ENCODE assay signal across 1 cellular context in the genomic region with DNA sequence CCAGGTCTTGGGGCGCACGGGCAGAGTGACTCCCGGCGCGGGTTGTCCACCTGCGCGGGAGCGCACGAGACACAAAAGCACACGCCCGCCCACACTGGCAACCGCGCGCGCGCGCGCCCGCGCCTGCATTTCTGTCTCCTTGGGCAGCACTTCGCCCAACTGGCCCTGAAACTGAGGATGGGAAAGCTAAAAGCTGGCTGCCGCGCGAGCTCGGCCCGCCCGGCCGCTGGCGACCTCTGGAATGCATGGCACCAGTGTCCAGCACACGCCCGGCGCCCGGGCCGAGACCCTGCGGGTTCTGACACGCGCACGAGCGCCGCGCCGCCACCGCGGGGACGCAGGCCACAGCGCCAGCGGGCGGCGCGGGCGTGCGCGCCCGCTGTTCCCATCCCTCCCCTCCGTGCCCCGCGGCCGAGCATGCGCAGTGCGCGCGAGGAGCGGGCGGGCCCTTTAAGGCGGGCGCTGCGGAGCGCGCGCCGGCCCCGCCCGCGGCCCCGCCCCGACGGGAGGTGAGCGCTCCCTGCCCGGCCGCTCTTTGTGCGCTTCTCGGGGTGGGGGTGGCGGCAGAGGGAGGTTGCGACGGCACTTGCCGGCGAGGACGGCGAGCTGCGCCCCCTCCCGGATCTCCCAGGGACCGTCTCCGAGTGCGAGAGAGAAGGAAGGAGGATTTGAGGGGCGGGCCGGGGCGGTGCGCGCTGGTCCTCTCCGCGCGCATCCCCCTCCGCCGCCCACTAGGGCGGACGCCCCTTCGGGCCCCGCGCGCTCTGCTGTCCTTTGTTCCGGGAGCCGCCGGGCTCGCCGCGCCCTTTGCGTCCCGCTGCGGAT.
TF ChIP-seq lines count a peak whose summit lies in the region.

No MANE protein-coding gene starts in this region.

TF ChIP-seq in HEK293, 187 proteins besides CTCF, POLR2A, EP300 and RAD21 (continued from another document and continues in another):
- TF ChIP-seq, protein P1, sequence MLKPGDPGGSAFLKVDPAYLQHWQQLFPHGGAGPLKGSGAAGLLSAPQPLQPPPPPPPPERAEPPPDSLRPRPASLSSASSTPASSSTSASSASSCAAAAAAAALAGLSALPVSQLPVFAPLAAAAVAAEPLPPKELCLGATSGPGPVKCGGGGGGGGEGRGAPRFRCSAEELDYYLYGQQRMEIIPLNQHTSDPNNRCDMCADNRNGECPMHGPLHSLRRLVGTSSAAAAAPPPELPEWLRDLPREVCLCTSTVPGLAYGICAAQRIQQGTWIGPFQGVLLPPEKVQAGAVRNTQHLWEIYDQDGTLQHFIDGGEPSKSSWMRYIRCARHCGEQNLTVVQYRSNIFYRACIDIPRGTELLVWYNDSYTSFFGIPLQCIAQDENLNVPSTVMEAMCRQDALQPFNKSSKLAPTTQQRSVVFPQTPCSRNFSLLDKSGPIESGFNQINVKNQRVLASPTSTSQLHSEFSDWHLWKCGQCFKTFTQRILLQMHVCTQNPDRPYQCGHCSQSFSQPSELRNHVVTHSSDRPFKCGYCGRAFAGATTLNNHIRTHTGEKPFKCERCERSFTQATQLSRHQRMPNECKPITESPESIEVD (tag by site-specific recombination; IDR thresholded peaks at IDR 0.05) = no peak
- TF ChIP-seq SETDB1 (IDR thresholded peaks at IDR 0.05; ENCODE audit: insufficient read length, low read length) (no peak), ZFP69B (tag by site-specific recombination; IDR thresholded peaks at IDR 0.05) (no peak), ZBTB48 (tag by site-specific recombination; IDR thresholded peaks at IDR 0.05) (peak; percentile 80), ZNF596 (tag by site-specific recombination; IDR thresholded peaks at IDR 0.05) (peak; percentile 63), ZNF621 (tag by site-specific recombination; IDR thresholded peaks at IDR 0.05) (no peak), ZNF404 (tag by site-specific recombination; IDR thresholded peaks at IDR 0.05) (no peak), ZNF366 (tag by site-specific recombination; conservative IDR thresholded peaks at IDR 0.05) (peak; percentile 51), ZNF660 (tag by site-specific recombination; IDR thresholded peaks at IDR 0.05) (peak; percentile 73), FEZF1 (tag by site-specific recombination; IDR thresholded peaks at IDR 0.05) (no peak), ZNF561 (tag by site-specific recombination; IDR thresholded peaks at IDR 0.05; ENCODE audit: borderline replicate concordance) (peak; percentile 58), ZNF146 (tag by site-specific recombination; IDR thresholded peaks at IDR 0.05) (no peak; the same call in 1 of the 2 replicates), ZNF324 (tag by site-specific recombination; IDR thresholded peaks at IDR 0.05) (0 out of 2 replicates have a peak, but pooled peaks have one; percentile 57), SCRT1 (tag by site-specific recombination; IDR thresholded peaks at IDR 0.05; ENCODE audit: borderline replicate concordance) (no peak), ZXDB (tag by site-specific recombination; IDR thresholded peaks at IDR 0.05) (no peak; the same call in 1 of the 2 replicates), ZNF473 (tag by site-specific recombination; IDR thresholded peaks at IDR 0.05) (no peak), OSR2 (tag by site-specific recombination; IDR thresholded peaks at IDR 0.05) (no peak), ZNF157 (tag by site-specific recombination; IDR thresholded peaks at IDR 0.05) (no peak), RBAK (tag by site-specific recombination; IDR thresholded peaks at IDR 0.05) (no peak), ZNF248 (tag by site-specific recombination; IDR thresholded peaks at IDR 0.05) (no peak), ZNF610 (tag by site-specific recombination; IDR thresholded peaks at IDR 0.05; ENCODE audit: borderline replicate concordance) (peak; percentile 75; the same call in 1 of the 2 replicates), ZNF202 (tag by site-specific recombination; IDR thresholded peaks at IDR 0.05; ENCODE audit: borderline replicate concordance) (no peak), BCL11B (tag by site-specific recombination; IDR thresholded peaks at IDR 0.05; ENCODE audit: low read depth) (peak; percentile 58; the same call in 1 of the 2 replicates), ZNF214 (tag by site-specific recombination; IDR thresholded peaks at IDR 0.05; ENCODE audit: borderline replicate concordance) (no peak), ZNF423 (tag by site-specific recombination; IDR thresholded peaks at IDR 0.05) (no peak), ZNF433 (tag by site-specific recombination; IDR thresholded peaks at IDR 0.05; ENCODE audit: low read depth) (no peak), GLI2 (tag by site-specific recombination; IDR thresholded peaks at IDR 0.05; ENCODE audit: borderline replicate concordance, low read depth) (no peak), MYNN (tag by site-specific recombination; IDR thresholded peaks at IDR 0.05; ENCODE audit: borderline replicate concordance) (no peak), ZBTB17 (tag by site-specific recombination; IDR thresholded peaks at IDR 0.05) (no peak), OVOL3 (tag by site-specific recombination; IDR thresholded peaks at IDR 0.05) (no peak), ZNF239 (tag by site-specific recombination; IDR thresholded peaks at IDR 0.05) (no peak), ZNF544 (tag by site-specific recombination; IDR thresholded peaks at IDR 0.05) (no peak), ZNF184 (tag by site-specific recombination; IDR thresholded peaks at IDR 0.05) (peak; percentile 37; the same call in 1 of the 2 replicates), REPIN1 (tag by site-specific recombination; IDR thresholded peaks at IDR 0.05; ENCODE audit: low read depth) (no peak), ZFP41 (tag by site-specific recombination; IDR thresholded peaks at IDR 0.05; ENCODE audit: borderline replicate concordance) (no peak), ZNF175 (tag by site-specific recombination; IDR thresholded peaks at IDR 0.05) (no peak), HOXD13 (CRISPR knock-in tag; IDR thresholded peaks at IDR 0.05; ENCODE audit: borderline replicate concordance) (no peak), ZNF510 (tag by site-specific recombination; IDR thresholded peaks at IDR 0.05; ENCODE audit: insufficient replicate concordance) (no peak), ZNF350 (tag by site-specific recombination; IDR thresholded peaks at IDR 0.05) (no peak), TCF7L2 (IDR thresholded peaks at IDR 0.05; ENCODE audit: borderline replicate concordance, low read depth, low read length) (no peak), ZNF292 (tag by site-specific recombination; IDR thresholded peaks at IDR 0.05; ENCODE audit: borderline replicate concordance, low read depth) (no peak)
- TF ChIP-seq, protein P2, sequence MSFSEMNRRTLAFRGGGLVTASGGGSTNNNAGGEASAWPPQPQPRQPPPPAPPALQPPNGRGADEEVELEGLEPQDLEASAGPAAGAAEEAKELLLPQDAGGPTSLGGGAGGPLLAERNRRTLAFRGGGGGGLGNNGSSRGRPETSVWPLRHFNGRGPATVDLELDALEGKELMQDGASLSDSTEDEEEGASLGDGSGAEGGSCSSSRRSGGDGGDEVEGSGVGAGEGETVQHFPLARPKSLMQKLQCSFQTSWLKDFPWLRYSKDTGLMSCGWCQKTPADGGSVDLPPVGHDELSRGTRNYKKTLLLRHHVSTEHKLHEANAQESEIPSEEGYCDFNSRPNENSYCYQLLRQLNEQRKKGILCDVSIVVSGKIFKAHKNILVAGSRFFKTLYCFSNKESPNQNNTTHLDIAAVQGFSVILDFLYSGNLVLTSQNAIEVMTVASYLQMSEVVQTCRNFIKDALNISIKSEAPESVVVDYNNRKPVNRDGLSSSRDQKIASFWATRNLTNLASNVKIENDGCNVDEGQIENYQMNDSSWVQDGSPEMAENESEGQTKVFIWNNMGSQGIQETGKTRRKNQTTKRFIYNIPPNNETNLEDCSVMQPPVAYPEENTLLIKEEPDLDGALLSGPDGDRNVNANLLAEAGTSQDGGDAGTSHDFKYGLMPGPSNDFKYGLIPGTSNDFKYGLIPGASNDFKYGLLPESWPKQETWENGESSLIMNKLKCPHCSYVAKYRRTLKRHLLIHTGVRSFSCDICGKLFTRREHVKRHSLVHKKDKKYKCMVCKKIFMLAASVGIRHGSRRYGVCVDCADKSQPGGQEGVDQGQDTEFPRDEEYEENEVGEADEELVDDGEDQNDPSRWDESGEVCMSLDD (tag by site-specific recombination; IDR thresholded peaks at IDR 0.05) = peak; percentile 30; the same call in 1 of the 2 replicates
- TF ChIP-seq, protein P3, sequence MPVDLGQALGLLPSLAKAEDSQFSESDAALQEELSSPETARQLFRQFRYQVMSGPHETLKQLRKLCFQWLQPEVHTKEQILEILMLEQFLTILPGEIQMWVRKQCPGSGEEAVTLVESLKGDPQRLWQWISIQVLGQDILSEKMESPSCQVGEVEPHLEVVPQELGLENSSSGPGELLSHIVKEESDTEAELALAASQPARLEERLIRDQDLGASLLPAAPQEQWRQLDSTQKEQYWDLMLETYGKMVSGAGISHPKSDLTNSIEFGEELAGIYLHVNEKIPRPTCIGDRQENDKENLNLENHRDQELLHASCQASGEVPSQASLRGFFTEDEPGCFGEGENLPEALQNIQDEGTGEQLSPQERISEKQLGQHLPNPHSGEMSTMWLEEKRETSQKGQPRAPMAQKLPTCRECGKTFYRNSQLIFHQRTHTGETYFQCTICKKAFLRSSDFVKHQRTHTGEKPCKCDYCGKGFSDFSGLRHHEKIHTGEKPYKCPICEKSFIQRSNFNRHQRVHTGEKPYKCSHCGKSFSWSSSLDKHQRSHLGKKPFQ (tag by site-specific recombination; IDR thresholded peaks at IDR 0.05) = no peak
- TF ChIP-seq, protein P4, sequence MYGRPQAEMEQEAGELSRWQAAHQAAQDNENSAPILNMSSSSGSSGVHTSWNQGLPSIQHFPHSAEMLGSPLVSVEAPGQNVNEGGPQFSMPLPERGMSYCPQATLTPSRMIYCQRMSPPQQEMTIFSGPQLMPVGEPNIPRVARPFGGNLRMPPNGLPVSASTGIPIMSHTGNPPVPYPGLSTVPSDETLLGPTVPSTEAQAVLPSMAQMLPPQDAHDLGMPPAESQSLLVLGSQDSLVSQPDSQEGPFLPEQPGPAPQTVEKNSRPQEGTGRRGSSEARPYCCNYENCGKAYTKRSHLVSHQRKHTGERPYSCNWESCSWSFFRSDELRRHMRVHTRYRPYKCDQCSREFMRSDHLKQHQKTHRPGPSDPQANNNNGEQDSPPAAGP (tag by site-specific recombination; IDR thresholded peaks at IDR 0.05) = peak; percentile 42; the same call in 1 of the 2 replicates
- TF ChIP-seq, protein P5, sequence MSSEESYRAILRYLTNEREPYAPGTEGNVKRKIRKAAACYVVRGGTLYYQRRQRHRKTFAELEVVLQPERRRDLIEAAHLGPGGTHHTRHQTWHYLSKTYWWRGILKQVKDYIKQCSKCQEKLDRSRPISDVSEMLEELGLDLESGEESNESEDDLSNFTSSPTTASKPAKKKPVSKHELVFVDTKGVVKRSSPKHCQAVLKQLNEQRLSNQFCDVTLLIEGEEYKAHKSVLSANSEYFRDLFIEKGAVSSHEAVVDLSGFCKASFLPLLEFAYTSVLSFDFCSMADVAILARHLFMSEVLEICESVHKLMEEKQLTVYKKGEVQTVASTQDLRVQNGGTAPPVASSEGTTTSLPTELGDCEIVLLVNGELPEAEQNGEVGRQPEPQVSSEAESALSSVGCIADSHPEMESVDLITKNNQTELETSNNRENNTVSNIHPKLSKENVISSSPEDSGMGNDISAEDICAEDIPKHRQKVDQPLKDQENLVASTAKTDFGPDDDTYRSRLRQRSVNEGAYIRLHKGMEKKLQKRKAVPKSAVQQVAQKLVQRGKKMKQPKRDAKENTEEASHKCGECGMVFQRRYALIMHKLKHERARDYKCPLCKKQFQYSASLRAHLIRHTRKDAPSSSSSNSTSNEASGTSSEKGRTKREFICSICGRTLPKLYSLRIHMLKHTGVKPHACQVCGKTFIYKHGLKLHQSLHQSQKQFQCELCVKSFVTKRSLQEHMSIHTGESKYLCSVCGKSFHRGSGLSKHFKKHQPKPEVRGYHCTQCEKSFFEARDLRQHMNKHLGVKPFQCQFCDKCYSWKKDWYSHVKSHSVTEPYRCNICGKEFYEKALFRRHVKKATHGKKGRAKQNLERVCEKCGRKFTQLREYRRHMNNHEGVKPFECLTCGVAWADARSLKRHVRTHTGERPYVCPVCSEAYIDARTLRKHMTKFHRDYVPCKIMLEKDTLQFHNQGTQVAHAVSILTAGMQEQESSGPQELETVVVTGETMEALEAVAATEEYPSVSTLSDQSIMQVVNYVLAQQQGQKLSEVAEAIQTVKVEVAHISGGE (tag by site-specific recombination; conservative IDR thresholded peaks at IDR 0.05; ENCODE audit: low read depth) = peak; percentile 62; the same call in 1 of the 2 replicates
- TF ChIP-seq, protein P6, sequence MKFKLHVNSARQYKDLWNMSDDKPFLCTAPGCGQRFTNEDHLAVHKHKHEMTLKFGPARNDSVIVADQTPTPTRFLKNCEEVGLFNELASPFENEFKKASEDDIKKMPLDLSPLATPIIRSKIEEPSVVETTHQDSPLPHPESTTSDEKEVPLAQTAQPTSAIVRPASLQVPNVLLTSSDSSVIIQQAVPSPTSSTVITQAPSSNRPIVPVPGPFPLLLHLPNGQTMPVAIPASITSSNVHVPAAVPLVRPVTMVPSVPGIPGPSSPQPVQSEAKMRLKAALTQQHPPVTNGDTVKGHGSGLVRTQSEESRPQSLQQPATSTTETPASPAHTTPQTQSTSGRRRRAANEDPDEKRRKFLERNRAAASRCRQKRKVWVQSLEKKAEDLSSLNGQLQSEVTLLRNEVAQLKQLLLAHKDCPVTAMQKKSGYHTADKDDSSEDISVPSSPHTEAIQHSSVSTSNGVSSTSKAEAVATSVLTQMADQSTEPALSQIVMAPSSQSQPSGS (tag by site-specific recombination; IDR thresholded peaks at IDR 0.05; ENCODE audit: low read depth) = no peak
- TF ChIP-seq, protein P7, sequence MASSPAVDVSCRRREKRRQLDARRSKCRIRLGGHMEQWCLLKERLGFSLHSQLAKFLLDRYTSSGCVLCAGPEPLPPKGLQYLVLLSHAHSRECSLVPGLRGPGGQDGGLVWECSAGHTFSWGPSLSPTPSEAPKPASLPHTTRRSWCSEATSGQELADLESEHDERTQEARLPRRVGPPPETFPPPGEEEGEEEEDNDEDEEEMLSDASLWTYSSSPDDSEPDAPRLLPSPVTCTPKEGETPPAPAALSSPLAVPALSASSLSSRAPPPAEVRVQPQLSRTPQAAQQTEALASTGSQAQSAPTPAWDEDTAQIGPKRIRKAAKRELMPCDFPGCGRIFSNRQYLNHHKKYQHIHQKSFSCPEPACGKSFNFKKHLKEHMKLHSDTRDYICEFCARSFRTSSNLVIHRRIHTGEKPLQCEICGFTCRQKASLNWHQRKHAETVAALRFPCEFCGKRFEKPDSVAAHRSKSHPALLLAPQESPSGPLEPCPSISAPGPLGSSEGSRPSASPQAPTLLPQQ (tag by site-specific recombination; IDR thresholded peaks at IDR 0.05) = peak; percentile 65
- TF ChIP-seq, protein P8, sequence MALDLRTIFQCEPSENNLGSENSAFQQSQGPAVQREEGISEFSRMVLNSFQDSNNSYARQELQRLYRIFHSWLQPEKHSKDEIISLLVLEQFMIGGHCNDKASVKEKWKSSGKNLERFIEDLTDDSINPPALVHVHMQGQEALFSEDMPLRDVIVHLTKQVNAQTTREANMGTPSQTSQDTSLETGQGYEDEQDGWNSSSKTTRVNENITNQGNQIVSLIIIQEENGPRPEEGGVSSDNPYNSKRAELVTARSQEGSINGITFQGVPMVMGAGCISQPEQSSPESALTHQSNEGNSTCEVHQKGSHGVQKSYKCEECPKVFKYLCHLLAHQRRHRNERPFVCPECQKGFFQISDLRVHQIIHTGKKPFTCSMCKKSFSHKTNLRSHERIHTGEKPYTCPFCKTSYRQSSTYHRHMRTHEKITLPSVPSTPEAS (tag by site-specific recombination; IDR thresholded peaks at IDR 0.05) = no peak
